In genomic region chr11:119424775-119425174, GRCh38 we compare ENCODE assay signal across 15 cellular contexts. TPM values are rescaled to one million over a fixed set of nuclear protein-coding genes. Genes with fewer than 3 reads are reported as not detected.
DNase-seq lines count a peak whose midpoint lies in the region; ATAC-seq and TF ChIP-seq lines count a peak whose summit lies in the region.
"Had no signal": no experiment of that assay in that cellular context is flagged by ENCODE, and none has a peak within 500 bp of the region (broad histone marks: within the 10 kb centered on the region; RNA-seq: fewer than 3 reads in every experiment).

No MANE protein-coding gene starts in this region.

- no peak for TF ChIP-seq POLR2A in GM18505 (IDR thresholded peaks at IDR 0.05; ENCODE audit: borderline replicate concordance, extremely low read depth, insufficient read depth, insufficient read length)

- peaks cover 38% of the 10 kb centered on the region for H3K4me1 Mint-ChIP-seq in endothelial cell (ENCODE audit: unreplicated experiment)
- peaks cover 32% of the 10 kb centered on the region for H3K4me1 Mint-ChIP-seq in neural crest cell
- peaks cover 18% of the 10 kb centered on the region for H3K4me1 Mint-ChIP-seq in activated T-cell treated with anti-CD3 and anti-CD28 coated beads, Interleukin-2, amount 50 U/mL, for 4 hours (ENCODE audit: low read depth)

- no peaks in the 10 kb centered on the region for H3K4me1 ChIP-seq in HAP-1

- in situ Hi-C loops in HAP-1 (cut with MboI; ENCODE audit: low sequenced_read_pairs): no loop called here

- no peaks in the 10 kb centered on the region for H3K36me3 ChIP-seq in HAP-1 (replicated peaks)

- H3K36me3 Mint-ChIP-seq in endothelial cell (ENCODE audit: low read depth, unreplicated experiment) (peaks cover 11% of the 10 kb centered on the region), neural crest cell (ENCODE audit: low read depth) (peaks cover 3% of the 10 kb centered on the region)
- no peaks in the 10 kb centered on the region for H3K36me3 Mint-ChIP-seq in activated T-cell treated with anti-CD3 and anti-CD28 coated beads, Interleukin-2, amount 50 U/mL, for 4 hours (ENCODE audit: insufficient read depth)
- H3K36me3 Mint-ChIP-seq: CD4-positive, CD25-positive, alpha-beta regulatory T cell had no signal

- H3K27ac Mint-ChIP-seq in endothelial cell (ENCODE audit: unreplicated experiment) (peak overlapping the region; percentile 74), neural crest cell (ENCODE audit: unreplicated experiment) (no peak overlapping the region)
- H3K27ac Mint-ChIP-seq: CD4-positive, CD25-positive, alpha-beta regulatory T cell had no signal

- H3K4me3 ChIP-seq in HAP-1: no peak overlapping the region

- H3K9me3 ChIP-seq in HAP-1: no peaks in the 10 kb centered on the region

- TF ChIP-seq CTCF in endothelial cell (IDR thresholded peaks at IDR 0.05; ENCODE audit: unreplicated experiment) (no peak), neural crest cell (conservative IDR thresholded peaks at IDR 0.05) (no peak)

- peaks cover 19% of the 10 kb centered on the region for H3K27me3 ChIP-seq in HAP-1 (ENCODE audit: low read depth)

- H3K27me3 Mint-ChIP-seq in endothelial cell (ENCODE audit: unreplicated experiment): peaks cover 5% of the 10 kb centered on the region
- H3K27me3 Mint-ChIP-seq in neural crest cell (ENCODE audit: low read depth): peaks cover 14% of the 10 kb centered on the region
- peaks cover 67% of the 10 kb centered on the region for H3K27me3 Mint-ChIP-seq in activated T-cell treated with anti-CD3 and anti-CD28 coated beads, Interleukin-2, amount 50 U/mL, for 4 hours (ENCODE audit: low read depth)

- H3K9me3 Mint-ChIP-seq in endothelial cell (ENCODE audit: unreplicated experiment) (no peaks in the 10 kb centered on the region), neural crest cell (peaks cover 2% of the 10 kb centered on the region)
- H3K9me3 Mint-ChIP-seq in activated T-cell treated with anti-CD3 and anti-CD28 coated beads, Interleukin-2, amount 50 U/mL, for 4 hours: no peaks in the 10 kb centered on the region

- H3K4me3 Mint-ChIP-seq in endothelial cell (ENCODE audit: unreplicated experiment) (peak overlapping the region; percentile 67), neural crest cell (peak overlapping the region; percentile 94)
- H3K4me3 Mint-ChIP-seq in activated T-cell treated with anti-CD3 and anti-CD28 coated beads, Interleukin-2, amount 50 U/mL, for 4 hours: no peak overlapping the region
- H3K4me3 Mint-ChIP-seq: CD4-positive, CD25-positive, alpha-beta regulatory T cell had no signal

- ATAC-seq in SK-N-SH treated with all-trans-retinoic acid at 6 μM for 48 hours (peak; percentile 15; the same call in 2 of the 3 replicates), GM18505 (IDR thresholded peaks at IDR 0.05; ENCODE audit: unreplicated experiment) (no peak), HG03432 (IDR thresholded peaks at IDR 0.05; ENCODE audit: unreplicated experiment) (no peak)
- ATAC-seq in activated T-cell treated with anti-CD3 and anti-CD28 coated beads, Interleukin-2, amount 50 U/mL, for 4 hours: no peak
- ATAC-seq: HepG2 had no signal

- DNase-seq in endothelial cell (ENCODE audit: low spot score) (no peak), neural crest cell (ENCODE audit: low read depth, low spot score) (no peak), HAP-1 (ENCODE audit: low spot score in 2 of 2) (no peak)
- no peak for DNase-seq in activated T-cell treated with anti-CD3 and anti-CD28 coated beads, Interleukin-2, amount 50 U/mL, for 4 hours
- DNase-seq: CD4-positive, CD25-positive, alpha-beta regulatory T cell; MM.1S; NCI-H1105; NCI-H1694; NCI-H2107; NCI-H226; NCI-H524 treated with DMSO at 0.1 percent for 48 hours had no signal

TF ChIP-seq in SK-N-SH treated with all-trans-retinoic acid at 6 μM for 48 hours, 23 proteins besides CTCF, POLR2A, EP300 and RAD21:
- TF ChIP-seq TCF4 (CRISPR knock-in tag; IDR thresholded peaks at IDR 0.05; ENCODE audit: borderline replicate concordance) (no peak), ZNF565 (CRISPR knock-in tag; conservative IDR thresholded peaks at IDR 0.05; ENCODE audit: low read depth) (no peak), TSHZ2 (CRISPR knock-in tag; IDR thresholded peaks at IDR 0.05) (peak; percentile 39; the same call in 1 of the 2 replicates)

RNA-seq across cellular contexts. Expression of gene THY1, which starts 1.8 kb away (rescaled TPM):
- 526 TPM for total RNA-seq in endothelial cell (ENCODE audit: unreplicated experiment)
- total RNA-seq in neural crest cell: 75.4 and 90.3 TPM in 2 replicates
- total RNA-seq in activated T-cell treated with anti-CD3 and anti-CD28 coated beads, Interleukin-2, amount 50 U/mL, for 4 hours: under 1 TPM; 0.35 to 0.52 (median 0.40) TPM
- total RNA-seq: CD4-positive, CD25-positive, alpha-beta regulatory T cell; HepG2 had no signal

RNA-seq across cellular contexts. Expression of gene USP2, which starts 43.3 kb away (rescaled TPM):
- total RNA-seq in endothelial cell (ENCODE audit: unreplicated experiment): 1.5 TPM
- 3.4 and 3.7 TPM in 2 replicates for total RNA-seq in neural crest cell
- total RNA-seq in activated T-cell treated with anti-CD3 and anti-CD28 coated beads, Interleukin-2, amount 50 U/mL, for 4 hours: under 1 TPM; 0.19 to 0.53 (median 0.37) TPM

Comparison
In these comparisons a context has a peak if more than half of its experiments do, and no peak if none do; other contexts are left out.
1. RNA of gene THY1, which starts 1.8 kb away (total RNA-seq): 526 TPM in endothelial cell (single experiment) and 75.4 to 90.3 TPM in neural crest cell; 0.35 to 0.52 TPM in activated T-cell treated with anti-CD3 and anti-CD28 coated beads, Interleukin-2, amount 50 U/mL, for 4 hours; every median in the first group is over 10 times any median in the second.